Comparison of ENCODE assay signal across 1 cellular context in the genomic region with DNA sequence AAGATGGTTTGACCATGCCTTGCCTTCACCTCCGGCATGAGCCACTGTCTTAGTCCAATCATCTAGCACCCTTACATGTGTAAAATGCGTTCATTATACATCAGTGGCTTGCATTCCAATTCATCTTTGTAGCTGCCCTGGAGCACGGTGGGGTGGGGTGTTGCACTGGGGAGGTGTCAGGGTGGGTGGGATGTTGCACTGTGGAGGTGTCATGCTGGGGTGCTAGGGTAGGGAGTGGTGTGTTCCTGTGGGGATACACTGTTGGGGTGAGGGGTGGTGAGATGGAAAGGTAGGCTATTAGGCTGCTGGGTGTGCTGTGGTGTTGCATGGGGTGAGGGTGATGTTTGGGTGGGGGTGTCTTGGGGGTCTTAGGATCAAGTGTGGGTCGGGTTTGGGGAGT.
TF ChIP-seq lines count a peak whose summit lies in the region.

No MANE protein-coding gene starts in this region.

TF ChIP-seq in WTC11, 78 proteins besides CTCF, POLR2A, EP300 and RAD21 (continued from another document):
- TF ChIP-seq, protein P1, sequence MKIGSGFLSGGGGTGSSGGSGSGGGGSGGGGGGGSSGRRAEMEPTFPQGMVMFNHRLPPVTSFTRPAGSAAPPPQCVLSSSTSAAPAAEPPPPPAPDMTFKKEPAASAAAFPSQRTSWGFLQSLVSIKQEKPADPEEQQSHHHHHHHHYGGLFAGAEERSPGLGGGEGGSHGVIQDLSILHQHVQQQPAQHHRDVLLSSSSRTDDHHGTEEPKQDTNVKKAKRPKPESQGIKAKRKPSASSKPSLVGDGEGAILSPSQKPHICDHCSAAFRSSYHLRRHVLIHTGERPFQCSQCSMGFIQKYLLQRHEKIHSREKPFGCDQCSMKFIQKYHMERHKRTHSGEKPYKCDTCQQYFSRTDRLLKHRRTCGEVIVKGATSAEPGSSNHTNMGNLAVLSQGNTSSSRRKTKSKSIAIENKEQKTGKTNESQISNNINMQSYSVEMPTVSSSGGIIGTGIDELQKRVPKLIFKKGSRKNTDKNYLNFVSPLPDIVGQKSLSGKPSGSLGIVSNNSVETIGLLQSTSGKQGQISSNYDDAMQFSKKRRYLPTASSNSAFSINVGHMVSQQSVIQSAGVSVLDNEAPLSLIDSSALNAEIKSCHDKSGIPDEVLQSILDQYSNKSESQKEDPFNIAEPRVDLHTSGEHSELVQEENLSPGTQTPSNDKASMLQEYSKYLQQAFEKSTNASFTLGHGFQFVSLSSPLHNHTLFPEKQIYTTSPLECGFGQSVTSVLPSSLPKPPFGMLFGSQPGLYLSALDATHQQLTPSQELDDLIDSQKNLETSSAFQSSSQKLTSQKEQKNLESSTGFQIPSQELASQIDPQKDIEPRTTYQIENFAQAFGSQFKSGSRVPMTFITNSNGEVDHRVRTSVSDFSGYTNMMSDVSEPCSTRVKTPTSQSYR (CRISPR knock-in tag; IDR thresholded peaks at IDR 0.05): no peak
- TF ChIP-seq, protein P2, sequence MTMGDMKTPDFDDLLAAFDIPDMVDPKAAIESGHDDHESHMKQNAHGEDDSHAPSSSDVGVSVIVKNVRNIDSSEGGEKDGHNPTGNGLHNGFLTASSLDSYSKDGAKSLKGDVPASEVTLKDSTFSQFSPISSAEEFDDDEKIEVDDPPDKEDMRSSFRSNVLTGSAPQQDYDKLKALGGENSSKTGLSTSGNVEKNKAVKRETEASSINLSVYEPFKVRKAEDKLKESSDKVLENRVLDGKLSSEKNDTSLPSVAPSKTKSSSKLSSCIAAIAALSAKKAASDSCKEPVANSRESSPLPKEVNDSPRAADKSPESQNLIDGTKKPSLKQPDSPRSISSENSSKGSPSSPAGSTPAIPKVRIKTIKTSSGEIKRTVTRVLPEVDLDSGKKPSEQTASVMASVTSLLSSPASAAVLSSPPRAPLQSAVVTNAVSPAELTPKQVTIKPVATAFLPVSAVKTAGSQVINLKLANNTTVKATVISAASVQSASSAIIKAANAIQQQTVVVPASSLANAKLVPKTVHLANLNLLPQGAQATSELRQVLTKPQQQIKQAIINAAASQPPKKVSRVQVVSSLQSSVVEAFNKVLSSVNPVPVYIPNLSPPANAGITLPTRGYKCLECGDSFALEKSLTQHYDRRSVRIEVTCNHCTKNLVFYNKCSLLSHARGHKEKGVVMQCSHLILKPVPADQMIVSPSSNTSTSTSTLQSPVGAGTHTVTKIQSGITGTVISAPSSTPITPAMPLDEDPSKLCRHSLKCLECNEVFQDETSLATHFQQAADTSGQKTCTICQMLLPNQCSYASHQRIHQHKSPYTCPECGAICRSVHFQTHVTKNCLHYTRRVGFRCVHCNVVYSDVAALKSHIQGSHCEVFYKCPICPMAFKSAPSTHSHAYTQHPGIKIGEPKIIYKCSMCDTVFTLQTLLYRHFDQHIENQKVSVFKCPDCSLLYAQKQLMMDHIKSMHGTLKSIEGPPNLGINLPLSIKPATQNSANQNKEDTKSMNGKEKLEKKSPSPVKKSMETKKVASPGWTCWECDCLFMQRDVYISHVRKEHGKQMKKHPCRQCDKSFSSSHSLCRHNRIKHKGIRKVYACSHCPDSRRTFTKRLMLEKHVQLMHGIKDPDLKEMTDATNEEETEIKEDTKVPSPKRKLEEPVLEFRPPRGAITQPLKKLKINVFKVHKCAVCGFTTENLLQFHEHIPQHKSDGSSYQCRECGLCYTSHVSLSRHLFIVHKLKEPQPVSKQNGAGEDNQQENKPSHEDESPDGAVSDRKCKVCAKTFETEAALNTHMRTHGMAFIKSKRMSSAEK (CRISPR knock-in tag; IDR thresholded peaks at IDR 0.05; ENCODE audit: borderline replicate concordance): no peak
- TF ChIP-seq ZNF317 (CRISPR knock-in tag; IDR thresholded peaks at IDR 0.05; ENCODE audit: borderline replicate concordance, low read depth): no peak
- TF ChIP-seq HMGA2 (CRISPR knock-in tag; IDR thresholded peaks at IDR 0.05): no peak
- TF ChIP-seq CREM (CRISPR knock-in tag; IDR thresholded peaks at IDR 0.05): no peak
- TF ChIP-seq SOX15 (CRISPR knock-in tag; IDR thresholded peaks at IDR 0.05): no peak
- TF ChIP-seq, protein P3, sequence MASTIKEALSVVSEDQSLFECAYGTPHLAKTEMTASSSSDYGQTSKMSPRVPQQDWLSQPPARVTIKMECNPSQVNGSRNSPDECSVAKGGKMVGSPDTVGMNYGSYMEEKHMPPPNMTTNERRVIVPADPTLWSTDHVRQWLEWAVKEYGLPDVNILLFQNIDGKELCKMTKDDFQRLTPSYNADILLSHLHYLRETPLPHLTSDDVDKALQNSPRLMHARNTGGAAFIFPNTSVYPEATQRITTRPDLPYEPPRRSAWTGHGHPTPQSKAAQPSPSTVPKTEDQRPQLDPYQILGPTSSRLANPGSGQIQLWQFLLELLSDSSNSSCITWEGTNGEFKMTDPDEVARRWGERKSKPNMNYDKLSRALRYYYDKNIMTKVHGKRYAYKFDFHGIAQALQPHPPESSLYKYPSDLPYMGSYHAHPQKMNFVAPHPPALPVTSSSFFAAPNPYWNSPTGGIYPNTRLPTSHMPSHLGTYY (CRISPR knock-in tag; IDR thresholded peaks at IDR 0.05): no peak
- no peak for TF ChIP-seq ETV6 (CRISPR knock-in tag; IDR thresholded peaks at IDR 0.05)
- TF ChIP-seq MXD4 (CRISPR knock-in tag; IDR thresholded peaks at IDR 0.05; ENCODE audit: borderline replicate concordance): no peak
